34 cellular contexts compared by ENCODE assay signal in the genomic region with DNA sequence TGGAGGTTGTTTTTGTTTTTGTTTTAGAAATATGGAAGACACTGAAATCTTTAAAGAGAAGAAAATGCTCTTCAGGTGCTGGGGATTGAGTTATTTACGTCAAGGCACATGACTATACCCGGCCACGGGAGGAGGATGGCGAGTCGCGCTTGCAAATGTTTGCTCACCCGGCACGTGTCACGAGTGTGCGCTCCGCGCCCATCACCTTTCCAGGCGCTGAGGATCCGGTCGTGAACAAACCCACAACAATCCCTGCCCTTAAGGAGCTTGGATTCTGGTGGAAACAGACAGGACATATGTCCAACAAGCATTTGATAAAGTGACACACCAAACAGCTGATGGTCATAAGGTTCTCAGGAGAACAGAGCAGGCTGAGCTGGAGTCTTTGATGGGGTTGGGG.
"Had no signal": no experiment of that assay in that cellular context is flagged by ENCODE, and none has a peak within 500 bp of the region (broad histone marks: within the 10 kb centered on the region; RNA-seq: fewer than 3 reads in every experiment).

No MANE protein-coding gene starts in this region.

- DNase-seq: activated B cell treated with CpG ODN at 0.5 μM for 24 hours; activated CD4-positive, alpha-beta memory T cell treated with anti-CD3 and anti-CD28 coated beads for 36 hours; activated CD4-positive, alpha-beta T cell treated with anti-CD3 and anti-CD28 coated beads, Interleukin-2, amount 10 ng/mL, durations not matched to agents 24 days and 14 days; activated CD8-positive, alpha-beta memory T cell treated with anti-CD3 and anti-CD28 coated beads, Interleukin-2, amount 10 ng/mL, durations not matched to agents 7 days and 5 days; activated CD8-positive, alpha-beta memory T cell treated with anti-CD3 and anti-CD28 coated beads, Interleukin-2, amount 50 U/mL, for 4 hours; activated CD8-positive, alpha-beta T cell treated with anti-CD3 and anti-CD28 coated beads, Interleukin-2, amount 10 ng/mL, durations not matched to agents 7 days and 5 days; activated gamma-delta T cell treated with Interleukin-2 at 50 U/mL for 16 hours; activated naive CD4-positive, alpha-beta T cell treated with anti-CD3 and anti-CD28 coated beads, Interleukin-2, amount 50 U/mL, for 16 hours; activated naive CD4-positive, alpha-beta T cell treated with Interleukin-2 at 50 U/mL for 16 hours; activated T-cell treated with anti-CD3 and anti-CD28 coated beads, Interleukin-2, amount 50 U/mL, for 1 hour; activated T-cell treated with anti-CD3 and anti-CD28 coated beads, Interleukin-2, amount 50 U/mL, for 48 hours; amniotic stem cell; anterior cingulate cortex; brain microvascular endothelial cell; effector memory CD4-positive, alpha-beta T cell; foreskin keratinocyte; gastrocnemius medialis; glutamatergic neuron; T-helper 1 cell; T-helper 17 cell; T1000; WERI-Rb-1 had no signal

- FAIRE-seq: astrocyte, bronchial epithelial cell had no signal

- H3K36me3 Mint-ChIP-seq: activated CD4-positive, alpha-beta memory T cell treated with anti-CD3 and anti-CD28 coated beads for 36 hours; activated CD8-positive, alpha-beta memory T cell treated with anti-CD3 and anti-CD28 coated beads, Interleukin-2, amount 10 ng/mL, durations not matched to agents 7 days and 5 days; activated naive CD8-positive, alpha-beta T cell had no signal

- H3K4me3 ChIP-seq: coronary artery, dorsolateral prefrontal cortex, gastrocnemius medialis had no signal

- H3K4me1 Mint-ChIP-seq: activated B cell treated with CpG ODN at 0.5 μM for 24 hours; activated CD4-positive, alpha-beta T cell treated with anti-CD3 and anti-CD28 coated beads, Interleukin-2, amount 10 ng/mL, durations not matched to agents 24 days and 14 days; activated CD8-positive, alpha-beta memory T cell treated with anti-CD3 and anti-CD28 coated beads, Interleukin-2, amount 10 ng/mL, durations not matched to agents 7 days and 5 days; central memory CD8-positive, alpha-beta T cell; endodermal cell; T-helper 17 cell had no signal

- H3K4me3 Mint-ChIP-seq: activated B cell treated with CpG ODN at 0.5 μM for 24 hours; activated CD4-positive, alpha-beta memory T cell treated with anti-CD3 and anti-CD28 coated beads for 36 hours; activated CD4-positive, alpha-beta T cell treated with anti-CD3 and anti-CD28 coated beads, Interleukin-2, amount 10 ng/mL, durations not matched to agents 24 days and 14 days; activated CD8-positive, alpha-beta memory T cell treated with anti-CD3 and anti-CD28 coated beads, Interleukin-2, amount 10 ng/mL, durations not matched to agents 7 days and 5 days; activated CD8-positive, alpha-beta T cell treated with anti-CD3 and anti-CD28 coated beads, Interleukin-2, amount 10 ng/mL, durations not matched to agents 7 days and 5 days; activated naive CD8-positive, alpha-beta T cell; activated T-helper 1 cell treated with anti-CD3 and anti-CD28 coated beads, Interleukin-12 subunit alpha, Interleukin-12 subunit beta, Interleukin-2, Interleukin-4 antibody, amounts not matched to agents 30 ng/mL and 10 ng/mL and 1 ng/mL, durations not matched to agents 14 hours and 24 hours and 36 hours; central memory CD8-positive, alpha-beta T cell; dendritic cell treated with granulocyte-macrophage colony-stimulating factor and Interleukin-4, amounts not matched to agents 40 ng/mL and 50 ng/mL, for 4 days; endodermal cell; T-helper 17 cell; T-helper 2 cell treated with Interferon-gamma antibody and Interleukin-4, amounts not matched to agents 5 μg/mL and 100 μg/mL, for 36 hours had no signal

- H3K27me3 Mint-ChIP-seq: activated CD4-positive, alpha-beta T cell treated with anti-CD3 and anti-CD28 coated beads, Interleukin-2, amount 10 ng/mL, durations not matched to agents 24 days and 14 days; activated CD8-positive, alpha-beta memory T cell treated with anti-CD3 and anti-CD28 coated beads, Interleukin-2, amount 10 ng/mL, durations not matched to agents 7 days and 5 days; dendritic cell treated with granulocyte-macrophage colony-stimulating factor and Interleukin-4, amounts not matched to agents 40 ng/mL and 50 ng/mL, for 4 days had no signal

- H3K36me3 ChIP-seq: brain microvascular endothelial cell, gastrocnemius medialis, WERI-Rb-1 had no signal

- H3K9me3 ChIP-seq: gastrocnemius medialis had no signal

- H3K27ac ChIP-seq: brain microvascular endothelial cell, coronary artery, dorsolateral prefrontal cortex, foreskin keratinocyte, gastrocnemius medialis, WERI-Rb-1 had no signal

- H3K27ac Mint-ChIP-seq: activated B cell treated with CpG ODN at 0.5 μM for 24 hours; activated CD4-positive, alpha-beta memory T cell treated with anti-CD3 and anti-CD28 coated beads for 36 hours; activated CD4-positive, alpha-beta T cell treated with anti-CD3 and anti-CD28 coated beads, Interleukin-2, amount 10 ng/mL, durations not matched to agents 24 days and 14 days; activated CD8-positive, alpha-beta memory T cell treated with anti-CD3 and anti-CD28 coated beads, Interleukin-2, amount 10 ng/mL, durations not matched to agents 7 days and 5 days; activated CD8-positive, alpha-beta T cell treated with anti-CD3 and anti-CD28 coated beads, Interleukin-2, amount 10 ng/mL, durations not matched to agents 7 days and 5 days; activated naive CD8-positive, alpha-beta T cell; activated T-helper 1 cell treated with anti-CD3 and anti-CD28 coated beads, Interleukin-12 subunit alpha, Interleukin-12 subunit beta, Interleukin-2, Interleukin-4 antibody, amounts not matched to agents 30 ng/mL and 10 ng/mL and 1 ng/mL, durations not matched to agents 14 hours and 24 hours and 36 hours; activated T-helper 2 cell treated with anti-CD3 and anti-CD28 coated beads, Interferon-gamma antibody, Interleukin-2, Interleukin-4, amounts not matched to agents 10 μg/mL and 5 μg/mL and 100 μg/mL, durations not matched to agents 14 hours and 24 hours and 36 hours; dendritic cell treated with granulocyte-macrophage colony-stimulating factor and Interleukin-4, amounts not matched to agents 40 ng/mL and 50 ng/mL, for 4 days; endodermal cell; T-helper 17 cell; T-helper 2 cell treated with Interferon-gamma antibody and Interleukin-4, amounts not matched to agents 5 μg/mL and 100 μg/mL, for 36 hours had no signal

- H3K27me3 ChIP-seq: brain microvascular endothelial cell, foreskin keratinocyte, gastrocnemius medialis had no signal

- ATAC-seq: activated CD8-positive, alpha-beta memory T cell treated with anti-CD3 and anti-CD28 coated beads, Interleukin-2, amount 10 ng/mL, durations not matched to agents 7 days and 5 days; activated CD8-positive, alpha-beta T cell treated with anti-CD3 and anti-CD28 coated beads, Interleukin-2, amount 10 ng/mL, durations not matched to agents 7 days and 5 days; esophagus mucosa; foreskin keratinocyte; gastrocnemius medialis; T-helper 17 cell had no signal

- H3K4me1 ChIP-seq: foreskin keratinocyte, gastrocnemius medialis had no signal

- H3K9me3 Mint-ChIP-seq: activated B cell treated with CpG ODN at 0.5 μM for 24 hours; activated CD4-positive, alpha-beta memory T cell treated with anti-CD3 and anti-CD28 coated beads for 36 hours; activated CD4-positive, alpha-beta T cell treated with anti-CD3 and anti-CD28 coated beads, Interleukin-2, amount 10 ng/mL, durations not matched to agents 24 days and 14 days; activated T-helper 1 cell treated with anti-CD3 and anti-CD28 coated beads, Interleukin-12 subunit alpha, Interleukin-12 subunit beta, Interleukin-2, Interleukin-4 antibody, amounts not matched to agents 30 ng/mL and 10 ng/mL and 1 ng/mL, durations not matched to agents 14 hours and 24 hours and 36 hours; activated T-helper 2 cell treated with anti-CD3 and anti-CD28 coated beads, Interferon-gamma antibody, Interleukin-2, Interleukin-4, amounts not matched to agents 10 μg/mL and 5 μg/mL and 100 μg/mL, durations not matched to agents 14 hours and 24 hours and 36 hours; central memory CD8-positive, alpha-beta T cell; dendritic cell treated with granulocyte-macrophage colony-stimulating factor and Interleukin-4, amounts not matched to agents 40 ng/mL and 50 ng/mL, for 4 days; endodermal cell; T-helper 2 cell treated with Interferon-gamma antibody and Interleukin-4, amounts not matched to agents 5 μg/mL and 100 μg/mL, for 36 hours had no signal
